1 cellular context compared by ENCODE assay signal in the genomic region with DNA sequence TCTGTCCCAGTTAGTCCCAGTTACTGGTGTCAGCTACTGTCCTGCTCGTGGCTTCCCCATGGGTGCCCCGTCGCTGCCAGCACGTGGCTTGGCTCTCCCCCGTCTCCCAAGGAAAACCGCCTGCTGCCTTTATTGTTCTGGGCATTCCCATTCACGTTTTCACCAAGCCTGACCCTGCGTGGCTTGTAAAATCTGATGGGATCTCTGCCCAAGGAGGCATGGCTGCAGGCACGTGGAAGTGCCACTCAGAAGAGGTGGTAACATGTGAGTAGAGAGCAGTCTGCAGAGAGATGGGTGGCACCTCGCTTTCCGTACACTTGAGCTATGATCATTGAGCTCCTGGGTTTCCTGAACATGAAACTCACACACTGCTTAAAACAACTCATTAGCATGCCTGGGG.
TF ChIP-seq lines count a peak whose summit lies in the region.

No MANE protein-coding gene starts in this region.

TF ChIP-seq in H1, 55 proteins besides CTCF, POLR2A, EP300 and RAD21 (continued from another document):
- TF ChIP-seq, protein P1, sequence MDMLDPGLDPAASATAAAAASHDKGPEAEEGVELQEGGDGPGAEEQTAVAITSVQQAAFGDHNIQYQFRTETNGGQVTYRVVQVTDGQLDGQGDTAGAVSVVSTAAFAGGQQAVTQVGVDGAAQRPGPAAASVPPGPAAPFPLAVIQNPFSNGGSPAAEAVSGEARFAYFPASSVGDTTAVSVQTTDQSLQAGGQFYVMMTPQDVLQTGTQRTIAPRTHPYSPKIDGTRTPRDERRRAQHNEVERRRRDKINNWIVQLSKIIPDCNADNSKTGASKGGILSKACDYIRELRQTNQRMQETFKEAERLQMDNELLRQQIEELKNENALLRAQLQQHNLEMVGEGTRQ (IDR thresholded peaks at IDR 0.05; ENCODE audit: low read length) = no peak
- TF ChIP-seq CTBP2 (IDR thresholded peaks at IDR 0.05; ENCODE audit: borderline replicate concordance, insufficient read depth, insufficient read length, low read length) (no peak), SIN3A (conservative IDR thresholded peaks at IDR 0.05 in 1 of 2, IDR thresholded peaks at IDR 0.05 in 1 of 2; ENCODE audit: low read depth in 1 of 2, low read length in 2 of 2) (no peak), ASH2L (IDR thresholded peaks at IDR 0.05; ENCODE audit: low read length) (no peak), NANOG (IDR thresholded peaks at IDR 0.05; ENCODE audit: insufficient read depth, low read depth, low read length, poor library complexity, severe bottlenecking) (no peak), RNF2 (IDR thresholded peaks at IDR 0.05; ENCODE audit: borderline replicate concordance, low read depth, low read length, missing control alignments, poor library complexity, severe bottlenecking) (no peak), CREB1 (IDR thresholded peaks at IDR 0.05) (no peak)
